1 cellular context compared by ENCODE assay signal in the genomic region with DNA sequence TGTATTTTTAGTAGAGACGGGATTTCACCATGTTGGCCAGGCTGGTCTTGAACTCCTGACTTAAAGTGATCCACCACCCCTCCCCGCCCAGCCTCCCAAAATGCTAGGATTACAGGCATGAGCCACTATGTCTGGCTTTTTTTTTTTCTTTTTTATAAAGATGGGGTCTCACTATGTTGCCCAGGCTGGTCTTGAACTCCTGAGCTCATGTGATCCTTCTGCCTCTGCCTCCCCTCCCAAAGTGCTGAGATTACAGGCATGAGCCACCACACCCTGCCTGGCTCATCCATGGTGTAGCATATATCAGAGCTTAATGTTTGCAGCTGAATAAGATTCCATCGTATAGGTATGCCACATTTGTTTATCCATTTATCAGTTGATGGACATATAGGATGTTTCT. TPM values are rescaled to one million over a fixed set of nuclear protein-coding genes. Genes with fewer than 3 reads are reported as not detected.
"Had no signal": no experiment of that assay in that cellular context is flagged by ENCODE, and none has a peak within 500 bp of the region (broad histone marks: within the 10 kb centered on the region; RNA-seq: fewer than 3 reads in every experiment).

No MANE protein-coding gene starts in this region.

RNA-seq across cellular contexts. Expression of a gene that starts 55.9 kb away (rescaled TPM):
- total RNA-seq: NCI-H460 had no signal
